Comparison of ENCODE assay signal across 10 cellular contexts in the genomic region with DNA sequence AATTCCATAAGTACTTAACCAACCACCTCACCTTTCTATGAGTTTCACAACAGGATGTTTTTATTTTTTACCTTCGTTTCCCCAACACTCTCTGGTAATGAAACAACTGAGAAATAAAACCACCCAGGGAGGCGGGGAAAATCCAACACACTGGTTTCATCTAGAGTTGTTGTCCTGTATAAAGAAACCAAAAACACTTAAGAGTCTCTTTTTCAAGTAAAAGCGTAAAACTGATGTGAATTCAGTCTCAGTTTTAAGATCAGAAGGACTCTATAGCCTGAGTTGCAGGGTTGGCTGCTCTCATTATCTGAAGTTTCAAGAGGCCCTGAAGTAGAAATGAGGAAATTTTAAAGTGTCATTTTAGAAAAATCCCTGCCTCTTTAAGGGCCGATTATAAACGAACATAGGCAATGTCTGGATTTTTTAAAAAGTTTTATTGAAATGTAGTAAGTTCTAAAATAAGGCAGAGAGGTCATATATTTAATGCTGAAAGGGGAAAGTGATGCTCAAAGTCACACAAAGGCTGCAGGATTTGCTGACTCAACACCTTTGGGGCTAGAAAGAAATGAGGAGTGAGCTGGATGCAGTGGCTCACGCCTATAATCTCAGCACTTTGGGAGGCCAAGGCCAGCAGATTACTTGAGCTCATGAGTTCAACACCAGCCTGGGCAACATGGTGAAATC.
DNase-seq lines count a peak whose midpoint lies in the region; ATAC-seq lines count a peak whose summit lies in the region.
"Had no signal": no experiment of that assay in that cellular context is flagged by ENCODE, and none has a peak within 500 bp of the region (broad histone marks: within the 10 kb centered on the region; RNA-seq: fewer than 3 reads in every experiment).

No MANE protein-coding gene starts in this region.

- H3K27ac ChIP-seq in caudate nucleus (ENCODE audit: low read depth, low read length), result no peak overlapping the region

- DNase-seq in activated CD4-positive, alpha-beta T cell treated with anti-CD3 and anti-CD28 coated beads for 48 hours, result peak; percentile 50
- DNase-seq in activated CD4-positive, alpha-beta T cell treated with anti-CD3 and anti-CD28 coated beads, Interleukin-2, amount 50 U/mL, for 1 hour, result no peak
- peak; percentile 35 to 36 for DNase-seq in activated T-cell treated with anti-CD3 and anti-CD28 coated beads, Interleukin-2, amount 50 U/mL, for 48 hours
- peak; percentile 43 for DNase-seq in stimulated activated CD8-positive, alpha-beta memory T cell treated with anti-CD3 and anti-CD28 coated beads, Interleukin-4, amount 100 ng/mL, for 48 hours
- DNase-seq in NCI-H2171 (lab: John Stamatoyannopoulos, UW) (no peak), caudate nucleus (lab: John Stamatoyannopoulos, UW) (no peak), NCI-H146 (lab: John Stamatoyannopoulos, UW) (no peak)
- DNase-seq: NCI-H1930, retina had no signal

- peak; percentile 45 for ATAC-seq in GM21786 (IDR thresholded peaks at IDR 0.05; ENCODE audit: unreplicated experiment)

Comparison
In these comparisons a context has a peak if more than half of its experiments do, and no peak if none do; other contexts are left out.
1. DNase-seq: peak in activated CD4-positive, alpha-beta T cell treated with anti-CD3 and anti-CD28 coated beads for 48 hours (single experiment), activated T-cell treated with anti-CD3 and anti-CD28 coated beads, Interleukin-2, amount 50 U/mL, for 48 hours (2 of 2) and stimulated activated CD8-positive, alpha-beta memory T cell treated with anti-CD3 and anti-CD28 coated beads, Interleukin-4, amount 100 ng/mL, for 48 hours (single experiment); none in activated CD4-positive, alpha-beta T cell treated with anti-CD3 and anti-CD28 coated beads, Interleukin-2, amount 50 U/mL, for 1 hour (single experiment), NCI-H2171 (single experiment), caudate nucleus (0 of 61) and NCI-H146 (single experiment).